In the genomic region with DNA sequence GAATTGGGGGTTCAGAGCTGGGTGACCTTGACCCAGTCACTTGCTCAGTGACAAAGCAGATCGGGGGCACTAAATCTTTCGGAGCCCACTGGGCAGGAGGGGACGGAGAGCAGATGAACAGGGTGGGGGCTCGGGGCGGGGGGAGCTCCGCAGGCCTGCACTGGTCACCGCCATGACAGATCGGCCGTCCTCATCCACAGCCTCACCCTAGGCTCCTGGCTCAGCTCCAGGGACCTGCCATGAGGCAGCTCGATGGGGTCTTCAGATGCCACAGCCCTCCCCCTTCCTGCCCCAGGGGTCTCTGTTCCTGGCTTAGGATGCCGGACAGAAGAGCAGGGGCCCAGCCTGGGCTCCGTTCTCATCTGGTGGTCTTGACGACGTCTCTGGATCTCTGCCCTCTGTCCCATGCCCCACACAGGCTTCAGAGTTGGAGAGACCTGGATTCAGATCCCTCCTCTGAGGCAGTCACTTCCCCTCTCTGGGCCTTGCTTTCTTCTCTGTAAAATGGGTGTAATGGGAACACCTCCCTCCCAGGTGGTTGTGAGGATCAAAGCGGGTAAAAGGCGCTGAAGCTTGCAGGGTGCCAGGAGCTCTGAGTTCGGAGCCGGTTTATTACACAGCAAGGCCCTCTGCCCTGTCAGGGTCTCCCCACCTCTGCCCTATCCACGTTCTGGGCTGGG, we compare ENCODE assay signal across 10 cellular contexts. TPM values are rescaled to one million over a fixed set of nuclear protein-coding genes. Genes with fewer than 3 reads are reported as not detected.
DNase-seq lines count a peak whose midpoint lies in the region; ATAC-seq and TF ChIP-seq lines count a peak whose summit lies in the region.
"Had no signal": no experiment of that assay in that cellular context is flagged by ENCODE, and none has a peak within 500 bp of the region (broad histone marks: within the 10 kb centered on the region; RNA-seq: fewer than 3 reads in every experiment).

No MANE protein-coding gene starts in this region.

- H3K27me3 Mint-ChIP-seq in IgD-negative memory B cell = peaks cover 4% of the 10 kb centered on the region

- no peak for DNase-seq in BJ (ENCODE audit: low read depth)
- DNase-seq in choroid plexus epithelial cell (ENCODE audit: low read depth) = no peak
- no peak for DNase-seq in NCI-H1105 treated with DMSO at 0.1 percent for 48 hours (lab: John Stamatoyannopoulos, UW)
- DNase-seq: NCI-H1694, SHP77 had no signal

- H3K9me3 ChIP-seq in neural cell (ENCODE audit: low read length) = no peaks in the 10 kb centered on the region

- no peak for TF ChIP-seq EP300 in neural cell (conservative IDR thresholded peaks at IDR 0.05; ENCODE audit: poor library complexity, severe bottlenecking)

- H3K4me3 ChIP-seq in BJ (ENCODE audit: low read depth, low read length) (peak overlapping the region; percentile 83), choroid plexus epithelial cell (ENCODE audit: low read depth, low read length) (peak overlapping the region; percentile 70), neural cell (ENCODE audit: low read length) (peak overlapping the region; percentile 79)

- H3K27me3 ChIP-seq in BJ (ENCODE audit: control insufficient read depth, insufficient read depth, low read length) (no peaks in the 10 kb centered on the region), neural cell (ENCODE audit: insufficient read depth, low read depth, low read length) (no peaks in the 10 kb centered on the region)

- H3K4me2 ChIP-seq in neural cell (ENCODE audit: low read length) = peak overlapping the region; percentile 83

- H3K36me3 ChIP-seq in BJ (ENCODE audit: control insufficient read depth, insufficient read depth, low read length) = peaks cover 2% of the 10 kb centered on the region; the same call in 1 of the 2 replicates
- no peaks in the 10 kb centered on the region for H3K36me3 ChIP-seq in neural cell (ENCODE audit: insufficient read depth, low read length)

- peaks cover 15% of the 10 kb centered on the region for H4K20me1 ChIP-seq in neural cell (ENCODE audit: insufficient read depth)

- H3K9me3 Mint-ChIP-seq in IgD-negative memory B cell = no peaks in the 10 kb centered on the region

- H3K27ac Mint-ChIP-seq in IgD-negative memory B cell = peak overlapping the region in 2 of 3 donors; percentile 54 to 96

- TF ChIP-seq CTCF in BJ (IDR thresholded peaks at IDR 0.05; ENCODE audit: insufficient read depth, low read depth, low read length) (no peak), choroid plexus epithelial cell (conservative IDR thresholded peaks at IDR 0.05; ENCODE audit: low read depth, low read length) (no peak), neural cell (IDR thresholded peaks at IDR 0.05; ENCODE audit: poor library complexity, severe bottlenecking) (no peak)

- H3K36me3 Mint-ChIP-seq in IgD-negative memory B cell = peaks cover 7% of the 10 kb centered on the region

- peaks cover 28 to 36% (median 30%) of the 10 kb centered on the region in 3 donors for H3K4me1 Mint-ChIP-seq in IgD-negative memory B cell

- ATAC-seq in HG02840 (IDR thresholded peaks at IDR 0.05; ENCODE audit: low FRiP score, unreplicated experiment) (no peak), GM21381 (IDR thresholded peaks at IDR 0.05; ENCODE audit: unreplicated experiment) (no peak), HG03045 (IDR thresholded peaks at IDR 0.05; ENCODE audit: unreplicated experiment) (no peak)

- POLR2A ChIA-PET in BJ (lab: Charles Lee) = no interaction called here

- CTCF ChIA-PET in BJ (lab: Yijun Ruan, JAX) = interaction anchor here (0.7 to 4.8 kb wide), 7 partner anchors 13 to 120 kb away, joined by 3 to 27 read pairs (median 6); no protein-coding TSS in a partner anchor

- H3K9me2 ChIP-seq in neural cell (ENCODE audit: insufficient read depth, low read length) = no peaks in the 10 kb centered on the region

- H2AFZ ChIP-seq in neural cell (ENCODE audit: low read depth, low read length) = no peak overlapping the region

- no peak for TF ChIP-seq RAD21 in neural cell (conservative IDR thresholded peaks at IDR 0.05)

- peaks cover 59% of the 10 kb centered on the region for H3K79me2 ChIP-seq in neural cell (replicated peaks; ENCODE audit: insufficient read depth, low read length)

- no peaks in the 10 kb centered on the region for H3F3A ChIP-seq in neural cell (ENCODE audit: insufficient read depth, low read length, poor library complexity, severe bottlenecking)

- H3K4me3 Mint-ChIP-seq in IgD-negative memory B cell = peak overlapping the region in 2 of 4 donors; percentile 22 to 93

- H3K27ac ChIP-seq in neural cell (ENCODE audit: low read length) = no peak overlapping the region

- peak overlapping the region; percentile 84 for H3K9ac ChIP-seq in neural cell (ENCODE audit: low read length)

TF ChIP-seq in neural cell, 6 proteins besides CTCF, POLR2A, EP300 and RAD21:
- TF ChIP-seq, protein P1, sequence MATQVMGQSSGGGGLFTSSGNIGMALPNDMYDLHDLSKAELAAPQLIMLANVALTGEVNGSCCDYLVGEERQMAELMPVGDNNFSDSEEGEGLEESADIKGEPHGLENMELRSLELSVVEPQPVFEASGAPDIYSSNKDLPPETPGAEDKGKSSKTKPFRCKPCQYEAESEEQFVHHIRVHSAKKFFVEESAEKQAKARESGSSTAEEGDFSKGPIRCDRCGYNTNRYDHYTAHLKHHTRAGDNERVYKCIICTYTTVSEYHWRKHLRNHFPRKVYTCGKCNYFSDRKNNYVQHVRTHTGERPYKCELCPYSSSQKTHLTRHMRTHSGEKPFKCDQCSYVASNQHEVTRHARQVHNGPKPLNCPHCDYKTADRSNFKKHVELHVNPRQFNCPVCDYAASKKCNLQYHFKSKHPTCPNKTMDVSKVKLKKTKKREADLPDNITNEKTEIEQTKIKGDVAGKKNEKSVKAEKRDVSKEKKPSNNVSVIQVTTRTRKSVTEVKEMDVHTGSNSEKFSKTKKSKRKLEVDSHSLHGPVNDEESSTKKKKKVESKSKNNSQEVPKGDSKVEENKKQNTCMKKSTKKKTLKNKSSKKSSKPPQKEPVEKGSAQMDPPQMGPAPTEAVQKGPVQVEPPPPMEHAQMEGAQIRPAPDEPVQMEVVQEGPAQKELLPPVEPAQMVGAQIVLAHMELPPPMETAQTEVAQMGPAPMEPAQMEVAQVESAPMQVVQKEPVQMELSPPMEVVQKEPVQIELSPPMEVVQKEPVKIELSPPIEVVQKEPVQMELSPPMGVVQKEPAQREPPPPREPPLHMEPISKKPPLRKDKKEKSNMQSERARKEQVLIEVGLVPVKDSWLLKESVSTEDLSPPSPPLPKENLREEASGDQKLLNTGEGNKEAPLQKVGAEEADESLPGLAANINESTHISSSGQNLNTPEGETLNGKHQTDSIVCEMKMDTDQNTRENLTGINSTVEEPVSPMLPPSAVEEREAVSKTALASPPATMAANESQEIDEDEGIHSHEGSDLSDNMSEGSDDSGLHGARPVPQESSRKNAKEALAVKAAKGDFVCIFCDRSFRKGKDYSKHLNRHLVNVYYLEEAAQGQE (IDR thresholded peaks at IDR 0.05; ENCODE audit: borderline replicate concordance) = no peak
TF ChIP-seq in neural cell: peak in this region for 0.

RNA-seq across cellular contexts. Expression of a gene that starts 3.0 kb away (rescaled TPM):
- 10.5 and 15.2 TPM in 2 replicates for polyA plus RNA-seq in BJ (2011; rRNA removed)
- 32.3 and 40.0 TPM in 2 replicates for polyA minus RNA-seq in BJ (2011; rRNA and poly(A)+ RNA removed)
- polyA plus RNA-seq in IgD-negative memory B cell = 78.2 TPM
- 19.1 and 19.6 TPM in 2 replicates for polyA plus RNA-seq in neural cell
- polyA minus RNA-seq in neural cell = 45.0 and 54.3 TPM in 2 replicates
